ENCODE assay signal across 16 cellular contexts in the genomic region with DNA sequence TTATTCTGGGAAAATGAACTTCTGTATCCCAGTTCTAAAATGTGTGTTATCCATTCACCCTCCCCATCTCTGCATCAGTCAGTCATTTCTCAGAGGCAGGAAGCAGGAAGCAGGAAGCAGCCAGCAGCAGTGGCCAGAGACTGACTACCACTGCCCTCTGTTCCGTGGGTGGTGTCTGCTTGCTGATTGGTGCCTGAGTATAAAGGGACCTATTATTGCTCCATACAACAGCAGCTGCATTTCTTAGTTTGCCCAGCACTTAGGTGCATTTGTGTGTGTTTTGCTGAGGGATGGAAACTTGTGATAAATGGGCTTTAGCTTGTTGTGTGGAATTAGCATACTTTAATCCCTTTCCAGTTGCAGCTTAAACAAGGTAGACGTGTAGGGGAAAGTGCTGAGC.
DNase-seq lines count a peak whose midpoint lies in the region; TF ChIP-seq lines count a peak whose summit lies in the region.
"Had no signal": no experiment of that assay in that cellular context is flagged by ENCODE, and none has a peak within 500 bp of the region (broad histone marks: within the 10 kb centered on the region; RNA-seq: fewer than 3 reads in every experiment).

No MANE protein-coding gene starts in this region.

- H3K4me3 Mint-ChIP-seq in activated naive CD4-positive, alpha-beta T cell treated with anti-CD3 and anti-CD28 coated beads for 36 hours = no peak overlapping the region
- no peak overlapping the region for H3K4me3 Mint-ChIP-seq in CD8-positive, alpha-beta memory T cell
- H3K4me3 Mint-ChIP-seq: B cell, neural progenitor cell had no signal

- H3K4me1 Mint-ChIP-seq in activated naive CD4-positive, alpha-beta T cell treated with anti-CD3 and anti-CD28 coated beads for 36 hours (ENCODE audit: low read depth) = no peaks in the 10 kb centered on the region
- H3K4me1 Mint-ChIP-seq in CD8-positive, alpha-beta memory T cell = no peaks in the 10 kb centered on the region
- H3K4me1 Mint-ChIP-seq: B cell had no signal

- H3K4me3 ChIP-seq in Loucy (ENCODE audit: low read length, poor library complexity, severe bottlenecking) = no peak overlapping the region
- no peak overlapping the region for H3K4me3 ChIP-seq in CD8-positive, alpha-beta memory T cell (ENCODE audit: low read length)
- H3K4me3 ChIP-seq: esophagus squamous epithelium, neural progenitor cell, vagina had no signal

- no peak for TF ChIP-seq CTCF in Loucy (conservative IDR thresholded peaks at IDR 0.05; ENCODE audit: low read length)

- H3K9ac ChIP-seq in Loucy (ENCODE audit: low read depth, low read length, poor library complexity, severe bottlenecking) = no peak overlapping the region
- H3K9ac ChIP-seq: neural progenitor cell had no signal

- H3K36me3 ChIP-seq in Loucy (ENCODE audit: insufficient read depth, low read length) = no peaks in the 10 kb centered on the region
- H3K36me3 ChIP-seq in CD8-positive, alpha-beta memory T cell (ENCODE audit: insufficient read depth, low read length) = no peaks in the 10 kb centered on the region
- H3K36me3 ChIP-seq: esophagus squamous epithelium, neural progenitor cell, vagina had no signal

- no peaks in the 10 kb centered on the region for H3K9me3 ChIP-seq in Loucy (ENCODE audit: insufficient read depth, low read depth, low read length)
- H3K9me3 ChIP-seq in CD8-positive, alpha-beta memory T cell (ENCODE audit: low read length) = no peaks in the 10 kb centered on the region
- H3K9me3 ChIP-seq: esophagus squamous epithelium, vagina had no signal

- H2AFZ ChIP-seq in Loucy (ENCODE audit: low read length) = peak overlapping the region; percentile 30; the same call in 1 of the 2 replicates
- H2AFZ ChIP-seq: neural progenitor cell had no signal

- intact Hi-C loops in activated naive CD4-positive, alpha-beta T cell treated with anti-CD3 and anti-CD28 coated beads for 36 hours (cut with micrococcal nuclease) = no loop called here

- no peaks in the 10 kb centered on the region for H3K27me3 ChIP-seq in Loucy (ENCODE audit: insufficient read depth, low read length, poor library complexity, severe bottlenecking)
- H3K27me3 ChIP-seq in layer of hippocampus (ENCODE audit: control insufficient read depth, insufficient read depth, low read length) = no peaks in the 10 kb centered on the region
- no peaks in the 10 kb centered on the region for H3K27me3 ChIP-seq in CD8-positive, alpha-beta memory T cell (ENCODE audit: insufficient read depth, low read length, poor library complexity, severe bottlenecking)
- H3K27me3 ChIP-seq: esophagus squamous epithelium, neural progenitor cell, vagina had no signal

- no peaks in the 10 kb centered on the region for H3K79me2 ChIP-seq in Loucy (ENCODE audit: insufficient read depth, low read length)

- H3K36me3 Mint-ChIP-seq in activated naive CD4-positive, alpha-beta T cell treated with anti-CD3 and anti-CD28 coated beads for 36 hours (ENCODE audit: low read depth) = no peaks in the 10 kb centered on the region
- H3K36me3 Mint-ChIP-seq in CD8-positive, alpha-beta memory T cell = no peaks in the 10 kb centered on the region

- H3K4me1 ChIP-seq in Loucy (ENCODE audit: insufficient read depth, low read length, poor library complexity, severe bottlenecking) = no peaks in the 10 kb centered on the region
- H3K4me1 ChIP-seq in CD8-positive, alpha-beta memory T cell (ENCODE audit: insufficient read depth, low read length) = no peaks in the 10 kb centered on the region
- H3K4me1 ChIP-seq: neural progenitor cell, vagina had no signal

- no peaks in the 10 kb centered on the region for H4K20me1 ChIP-seq in Loucy (ENCODE audit: insufficient read depth, low read length, poor library complexity, severe bottlenecking)

- peak in 10 of 14 donors; percentile 5 to 58 (median 48) for DNase-seq in C1 segment of cervical spinal cord (lab: John Stamatoyannopoulos, UW)
- DNase-seq in caudate nucleus (lab: John Stamatoyannopoulos, UW) = peak in 52 of 61 donors; percentile 4 to 87 (median 52)
- no peak for DNase-seq in activated naive CD4-positive, alpha-beta T cell treated with anti-CD3 and anti-CD28 coated beads for 36 hours
- DNase-seq in HuH-7 (ENCODE audit: low spot score) = no peak
- DNase-seq in CD8-positive, alpha-beta memory T cell = no peak
- no peak for DNase-seq in activated CD4-positive, alpha-beta T cell treated with anti-CD3 and anti-CD28 coated beads for 4 hours
- DNase-seq: central memory CD4-positive, alpha-beta T cell; esophagus squamous epithelium; left cardiac atrium; MM.1S; NCI-H526 treated with DMSO at 0.1 percent for 48 hours had no signal

- peak overlapping the region; percentile 56 for H3K27ac ChIP-seq in caudate nucleus (ENCODE audit: low read depth, low read length)
- H3K27ac ChIP-seq in layer of hippocampus (ENCODE audit: low read depth, low read length) = peak overlapping the region; percentile 30
- H3K27ac ChIP-seq in CD8-positive, alpha-beta memory T cell (ENCODE audit: low read depth, low read length) = no peak overlapping the region
- H3K27ac ChIP-seq: esophagus squamous epithelium, neural progenitor cell, vagina had no signal

- no peaks in the 10 kb centered on the region for H3K27me3 Mint-ChIP-seq in activated naive CD4-positive, alpha-beta T cell treated with anti-CD3 and anti-CD28 coated beads for 36 hours (ENCODE audit: low read depth)
- H3K27me3 Mint-ChIP-seq in CD8-positive, alpha-beta memory T cell = no peaks in the 10 kb centered on the region

- no peaks in the 10 kb centered on the region for H3F3A ChIP-seq in Loucy (ENCODE audit: low read depth)

- H3K9me3 Mint-ChIP-seq in activated naive CD4-positive, alpha-beta T cell treated with anti-CD3 and anti-CD28 coated beads for 36 hours = no peaks in the 10 kb centered on the region
- H3K9me3 Mint-ChIP-seq in CD8-positive, alpha-beta memory T cell = peaks cover under 1 to 17% (median 5%) of the 10 kb centered on the region in 5 donors
- H3K9me3 Mint-ChIP-seq: neural progenitor cell had no signal

- POLR2A ChIA-PET in CD8-positive, alpha-beta memory T cell (lab: Charles Lee) = no interaction called here

- CTCF ChIA-PET in activated naive CD4-positive, alpha-beta T cell treated with anti-CD3 and anti-CD28 coated beads for 36 hours (lab: Charles Lee) = no interaction called here
- CTCF ChIA-PET in CD8-positive, alpha-beta memory T cell (lab: Charles Lee) = no interaction called here

- no peaks in the 10 kb centered on the region for H3K9me2 ChIP-seq in Loucy (replicated peaks; ENCODE audit: low read depth, low read length)

- H3K27ac Mint-ChIP-seq in activated naive CD4-positive, alpha-beta T cell treated with anti-CD3 and anti-CD28 coated beads for 36 hours = no peak overlapping the region
- no peak overlapping the region for H3K27ac Mint-ChIP-seq in CD8-positive, alpha-beta memory T cell
- H3K27ac Mint-ChIP-seq: B cell, neural progenitor cell had no signal

- H3K4me2 ChIP-seq in Loucy (ENCODE audit: low read depth, low read length, poor library complexity, severe bottlenecking) = no peak overlapping the region
- H3K4me2 ChIP-seq: neural progenitor cell had no signal

Comparison
In these comparisons a context has a peak if more than half of its experiments do, and no peak if none do; other contexts are left out.
1. DNase-seq: peak in C1 segment of cervical spinal cord (10 of 14) and caudate nucleus (52 of 61); none in activated naive CD4-positive, alpha-beta T cell treated with anti-CD3 and anti-CD28 coated beads for 36 hours (single experiment), HuH-7 (single experiment), CD8-positive, alpha-beta memory T cell (0 of 5) and activated CD4-positive, alpha-beta T cell treated with anti-CD3 and anti-CD28 coated beads for 4 hours (0 of 2).